ENCODE assay signal across 34 cellular contexts in genomic region chr18:24975499-24975898, GRCh38.
"Had no signal": no experiment of that assay in that cellular context is flagged by ENCODE, and none has a peak within 500 bp of the region (broad histone marks: within the 10 kb centered on the region; RNA-seq: fewer than 3 reads in every experiment).

No MANE protein-coding gene starts in this region.

- H3K4me3 ChIP-seq: adrenal gland, body of pancreas, breast epithelium had no signal

- H3K36me3 Mint-ChIP-seq: activated CD4-positive, alpha-beta memory T cell treated with anti-CD3 and anti-CD28 coated beads for 36 hours; activated naive CD4-positive, alpha-beta T cell treated with anti-CD3 and anti-CD28 coated beads, Interleukin-2, amount 50 U/mL, for 72 hours; activated naive CD8-positive, alpha-beta T cell treated with anti-CD3 and anti-CD28 coated beads for 36 hours had no signal

- H3K27me3 Mint-ChIP-seq: activated CD4-positive, alpha-beta T cell treated with anti-CD3 and anti-CD28 coated beads, Interleukin-2, amount 10 ng/mL, durations not matched to agents 24 days and 14 days; activated CD8-positive, alpha-beta T cell treated with anti-CD3 and anti-CD28 coated beads for 36 hours had no signal

- H3K27me3 ChIP-seq: adrenal gland, body of pancreas, brain microvascular endothelial cell, breast epithelium had no signal

- H3K9me3 ChIP-seq: adrenal gland, body of pancreas, breast epithelium had no signal

- H3K36me3 ChIP-seq: adrenal gland, brain microvascular endothelial cell, breast epithelium had no signal

- DNase-seq: activated B cell treated with CpG ODN at 0.5 μM for 24 hours; activated CD4-positive, alpha-beta memory T cell treated with anti-CD3 and anti-CD28 coated beads for 36 hours; activated CD4-positive, alpha-beta T cell treated with anti-CD3 and anti-CD28 coated beads for 4 hours; activated CD4-positive, alpha-beta T cell treated with anti-CD3 and anti-CD28 coated beads, Interleukin-2, amount 10 ng/mL, durations not matched to agents 24 days and 14 days; activated CD4-positive, alpha-beta T cell treated with anti-CD3 and anti-CD28 coated beads, Interleukin-2, amount 50 U/mL, for 1 hour; activated CD4-positive, alpha-beta T cell treated with anti-CD3 and anti-CD28 coated beads, Interleukin-2, amount 50 U/mL, for 4 hours; activated CD4-positive, CD25-positive, alpha-beta regulatory T cell treated with anti-CD3 and anti-CD28 coated beads, Interleukin-2, amount 50 U/mL, for 72 hours; activated CD8-positive, alpha-beta memory T cell treated with anti-CD3 and anti-CD28 coated beads, Interleukin-2, amount 50 U/mL, for 4 hours; activated CD8-positive, alpha-beta T cell treated with anti-CD3 and anti-CD28 coated beads for 36 hours; activated effector memory CD4-positive, alpha-beta T cell treated with anti-CD3 and anti-CD28 coated beads, Interleukin-2, amount 50 U/mL, for 16 hours; activated gamma-delta T cell treated with Interleukin-2 at 50 U/mL for 16 hours; activated naive CD4-positive, alpha-beta T cell; activated naive CD4-positive, alpha-beta T cell treated with anti-CD3 and anti-CD28 coated beads for 36 hours; activated naive CD4-positive, alpha-beta T cell treated with anti-CD3 and anti-CD28 coated beads, Interleukin-2, amount 50 U/mL, for 16 hours; activated naive CD8-positive, alpha-beta T cell treated with anti-CD3 and anti-CD28 coated beads for 36 hours; activated T-cell treated with anti-CD3 and anti-CD28 coated beads for 4 hours; activated T-cell treated with anti-CD3 and anti-CD28 coated beads, Interleukin-2, amount 50 U/mL, for 1 hour; activated T-cell treated with anti-CD3 and anti-CD28 coated beads, Interleukin-2, amount 50 U/mL, for 4 hours; activated T-cell treated with anti-CD3 and anti-CD28 coated beads, Interleukin-2, amount 50 U/mL, for 72 hours; adrenal gland; amniotic stem cell; aorta; body of pancreas; brain microvascular endothelial cell; central memory CD4-positive, alpha-beta T cell; T-helper 2 cell; T-helper 9 cell had no signal

- H3K9me3 Mint-ChIP-seq: activated B cell treated with CpG ODN at 0.5 μM for 24 hours; activated CD4-positive, alpha-beta memory T cell treated with anti-CD3 and anti-CD28 coated beads for 36 hours; activated CD4-positive, alpha-beta T cell treated with anti-CD3 and anti-CD28 coated beads, Interleukin-2, amount 10 ng/mL, durations not matched to agents 24 days and 14 days; activated CD8-positive, alpha-beta T cell treated with anti-CD3 and anti-CD28 coated beads for 36 hours; activated naive CD8-positive, alpha-beta T cell treated with anti-CD3 and anti-CD28 coated beads for 36 hours; activated T-helper 17 cell treated with anti-CD3 and anti-CD28 coated beads, Interleukin-2, amount 50 U/mL, for 72 hours; T-helper 2 cell treated with Interferon-gamma antibody and Interleukin-4, amounts not matched to agents 5 μg/mL and 100 μg/mL, for 36 hours had no signal

- H3K4me1 Mint-ChIP-seq: activated B cell treated with CpG ODN at 0.5 μM for 24 hours; activated CD4-positive, alpha-beta T cell treated with anti-CD3 and anti-CD28 coated beads, Interleukin-2, amount 10 ng/mL, durations not matched to agents 24 days and 14 days; activated naive CD8-positive, alpha-beta T cell treated with anti-CD3 and anti-CD28 coated beads for 36 hours; activated T-helper 17 cell treated with anti-CD3 and anti-CD28 coated beads, Interleukin-2, amount 50 U/mL, for 72 hours had no signal

- ATAC-seq: activated CD8-positive, alpha-beta T cell treated with anti-CD3 and anti-CD28 coated beads for 36 hours; activated naive CD4-positive, alpha-beta T cell treated with anti-CD3 and anti-CD28 coated beads, Interleukin-2, amount 50 U/mL, for 72 hours; activated T-cell treated with anti-CD3 and anti-CD28 coated beads, Interleukin-2, amount 50 U/mL, for 4 hours; activated T-cell treated with anti-CD3 and anti-CD28 coated beads, Interleukin-2, amount 50 U/mL, for 72 hours; activated T-helper 17 cell treated with anti-CD3 and anti-CD28 coated beads, Interleukin-2, amount 50 U/mL, for 72 hours; body of pancreas had no signal

- H3K27ac ChIP-seq: adrenal gland, body of pancreas, brain microvascular endothelial cell, breast epithelium, VCaP had no signal

- H3K4me3 Mint-ChIP-seq: activated B cell treated with CpG ODN at 0.5 μM for 24 hours; activated CD4-positive, alpha-beta memory T cell treated with anti-CD3 and anti-CD28 coated beads for 36 hours; activated CD4-positive, alpha-beta T cell treated with anti-CD3 and anti-CD28 coated beads, Interleukin-2, amount 10 ng/mL, durations not matched to agents 24 days and 14 days; activated CD8-positive, alpha-beta T cell treated with anti-CD3 and anti-CD28 coated beads for 36 hours; activated naive CD4-positive, alpha-beta T cell treated with anti-CD3 and anti-CD28 coated beads for 36 hours; activated naive CD8-positive, alpha-beta T cell treated with anti-CD3 and anti-CD28 coated beads for 36 hours; activated T-cell treated with anti-CD3 and anti-CD28 coated beads, Interleukin-2, amount 50 U/mL, for 4 hours; activated T-cell treated with anti-CD3 and anti-CD28 coated beads, Interleukin-2, amount 50 U/mL, for 72 hours; activated T-helper 1 cell treated with anti-CD3 and anti-CD28 coated beads, Interleukin-12 subunit alpha, Interleukin-12 subunit beta, Interleukin-2, Interleukin-4 antibody, amounts not matched to agents 30 ng/mL and 10 ng/mL and 1 ng/mL, durations not matched to agents 14 hours and 24 hours and 36 hours; activated T-helper 17 cell treated with anti-CD3 and anti-CD28 coated beads, Interleukin-2, amount 50 U/mL, for 72 hours; T-helper 1 cell treated with Interleukin-12 subunit alpha and Interleukin-12 subunit beta and Interleukin-4 antibody, amounts not matched to agents 30 μg/mL and 1 μg/mL, for 36 hours; T-helper 2 cell treated with Interferon-gamma antibody and Interleukin-4, amounts not matched to agents 5 μg/mL and 100 μg/mL, for 36 hours had no signal

- H3K4me1 ChIP-seq: adrenal gland, body of pancreas, breast epithelium had no signal

- H3K27ac Mint-ChIP-seq: activated B cell treated with CpG ODN at 0.5 μM for 24 hours; activated CD4-positive, alpha-beta memory T cell treated with anti-CD3 and anti-CD28 coated beads for 36 hours; activated CD4-positive, alpha-beta T cell treated with anti-CD3 and anti-CD28 coated beads, Interleukin-2, amount 10 ng/mL, durations not matched to agents 24 days and 14 days; activated CD8-positive, alpha-beta T cell treated with anti-CD3 and anti-CD28 coated beads for 36 hours; activated naive CD4-positive, alpha-beta T cell treated with anti-CD3 and anti-CD28 coated beads for 36 hours; activated naive CD4-positive, alpha-beta T cell treated with anti-CD3 and anti-CD28 coated beads, Interleukin-2, amount 50 U/mL, for 72 hours; activated naive CD8-positive, alpha-beta T cell treated with anti-CD3 and anti-CD28 coated beads for 36 hours; activated T-cell treated with anti-CD3 and anti-CD28 coated beads, Interleukin-2, amount 50 U/mL, for 72 hours; activated T-helper 1 cell treated with anti-CD3 and anti-CD28 coated beads, Interleukin-12 subunit alpha, Interleukin-12 subunit beta, Interleukin-2, Interleukin-4 antibody, amounts not matched to agents 30 ng/mL and 10 ng/mL and 1 ng/mL, durations not matched to agents 14 hours and 24 hours and 36 hours; activated T-helper 17 cell treated with anti-CD3 and anti-CD28 coated beads, Interleukin-2, amount 50 U/mL, for 72 hours; T-helper 1 cell treated with Interleukin-12 subunit alpha and Interleukin-12 subunit beta and Interleukin-4 antibody, amounts not matched to agents 30 μg/mL and 1 μg/mL, for 36 hours; T-helper 2 cell treated with Interferon-gamma antibody and Interleukin-4, amounts not matched to agents 5 μg/mL and 100 μg/mL, for 36 hours had no signal
